1 cellular context compared by ENCODE assay signal in the genomic region with DNA sequence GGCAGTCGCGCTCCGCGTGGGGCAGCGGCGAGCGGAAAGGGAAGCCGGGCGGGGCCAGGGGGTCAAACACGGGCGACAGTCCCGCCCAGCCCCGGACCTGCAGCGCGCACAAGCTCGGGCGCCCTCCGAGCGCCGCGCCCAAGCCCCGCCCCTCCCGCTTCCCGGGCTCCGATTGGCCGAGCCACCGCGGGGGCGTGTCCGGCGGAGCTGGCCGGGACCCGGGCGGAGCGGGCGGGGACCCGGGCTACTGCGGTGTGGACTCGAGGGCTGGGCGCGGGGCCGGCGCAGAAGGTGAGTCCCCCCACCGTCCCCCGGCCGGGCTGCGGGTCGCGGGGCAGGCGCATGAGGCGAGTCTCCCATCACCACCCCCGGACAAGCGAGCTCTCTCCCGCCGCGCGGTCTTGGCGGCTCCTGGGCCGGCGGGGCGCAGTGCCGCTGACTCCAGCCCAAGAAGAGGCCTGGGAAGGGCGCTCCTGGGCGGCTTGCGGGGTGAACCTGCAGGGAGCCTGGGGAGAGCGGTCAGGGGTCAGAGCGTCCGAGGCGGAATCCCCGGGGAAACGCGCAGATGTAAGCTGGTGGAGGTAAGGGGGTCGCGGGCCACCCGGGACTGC.
A peak's percentile ranks its signal among the peaks of the same experiment; 100 is the strongest.
TF ChIP-seq lines count a peak whose summit lies in the region.

A gene with protein sequence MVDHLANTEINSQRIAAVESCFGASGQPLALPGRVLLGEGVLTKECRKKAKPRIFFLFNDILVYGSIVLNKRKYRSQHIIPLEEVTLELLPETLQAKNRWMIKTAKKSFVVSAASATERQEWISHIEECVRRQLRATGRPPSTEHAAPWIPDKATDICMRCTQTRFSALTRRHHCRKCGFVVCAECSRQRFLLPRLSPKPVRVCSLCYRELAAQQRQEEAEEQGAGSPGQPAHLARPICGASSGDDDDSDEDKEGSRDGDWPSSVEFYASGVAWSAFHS (plus strand): TSS at position 247 of the 611 bp plus-strand sequence. CDS start 8,379 bp downstream, outside the sequence.

TF ChIP-seq in HepG2, 621 proteins besides CTCF, POLR2A, EP300 and RAD21 (continued from another document and continues in another):
- no peak for TF ChIP-seq NR2F6 (IDR thresholded peaks at IDR 0.05)
- peak; percentile 50; the same call in 1 of the 2 replicates for TF ChIP-seq NR2F6 (CRISPR knock-in tag; IDR thresholded peaks at IDR 0.05)
- TF ChIP-seq SRSF9 (IDR thresholded peaks at IDR 0.05; ENCODE audit: borderline replicate concordance, insufficient read depth, low read depth, low read length, poor library complexity, severe bottlenecking): no peak
- TF ChIP-seq, protein P1, sequence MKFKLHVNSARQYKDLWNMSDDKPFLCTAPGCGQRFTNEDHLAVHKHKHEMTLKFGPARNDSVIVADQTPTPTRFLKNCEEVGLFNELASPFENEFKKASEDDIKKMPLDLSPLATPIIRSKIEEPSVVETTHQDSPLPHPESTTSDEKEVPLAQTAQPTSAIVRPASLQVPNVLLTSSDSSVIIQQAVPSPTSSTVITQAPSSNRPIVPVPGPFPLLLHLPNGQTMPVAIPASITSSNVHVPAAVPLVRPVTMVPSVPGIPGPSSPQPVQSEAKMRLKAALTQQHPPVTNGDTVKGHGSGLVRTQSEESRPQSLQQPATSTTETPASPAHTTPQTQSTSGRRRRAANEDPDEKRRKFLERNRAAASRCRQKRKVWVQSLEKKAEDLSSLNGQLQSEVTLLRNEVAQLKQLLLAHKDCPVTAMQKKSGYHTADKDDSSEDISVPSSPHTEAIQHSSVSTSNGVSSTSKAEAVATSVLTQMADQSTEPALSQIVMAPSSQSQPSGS (CRISPR knock-in tag; IDR thresholded peaks at IDR 0.05): no peak
- TF ChIP-seq RAD51 (IDR thresholded peaks at IDR 0.05; ENCODE audit: borderline replicate concordance): no peak
- no peak for TF ChIP-seq GATAD1 (CRISPR knock-in tag; IDR thresholded peaks at IDR 0.05)
- TF ChIP-seq, protein P2, sequence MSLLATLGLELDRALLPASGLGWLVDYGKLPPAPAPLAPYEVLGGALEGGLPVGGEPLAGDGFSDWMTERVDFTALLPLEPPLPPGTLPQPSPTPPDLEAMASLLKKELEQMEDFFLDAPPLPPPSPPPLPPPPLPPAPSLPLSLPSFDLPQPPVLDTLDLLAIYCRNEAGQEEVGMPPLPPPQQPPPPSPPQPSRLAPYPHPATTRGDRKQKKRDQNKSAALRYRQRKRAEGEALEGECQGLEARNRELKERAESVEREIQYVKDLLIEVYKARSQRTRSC (CRISPR knock-in tag; IDR thresholded peaks at IDR 0.05; ENCODE audit: low read depth): no peak
- peak; percentile 71 for TF ChIP-seq HDAC1 (CRISPR knock-in tag; IDR thresholded peaks at IDR 0.05)
- peak; percentile 73; the same call in 1 of the 2 replicates for TF ChIP-seq SAFB2 (CRISPR knock-in tag; IDR thresholded peaks at IDR 0.05; ENCODE audit: borderline replicate concordance, low read depth)
- TF ChIP-seq HNRNPLL (IDR thresholded peaks at IDR 0.05; ENCODE audit: low read depth, low read length, poor library complexity, severe bottlenecking): peak; percentile 59
- TF ChIP-seq, protein P3, sequence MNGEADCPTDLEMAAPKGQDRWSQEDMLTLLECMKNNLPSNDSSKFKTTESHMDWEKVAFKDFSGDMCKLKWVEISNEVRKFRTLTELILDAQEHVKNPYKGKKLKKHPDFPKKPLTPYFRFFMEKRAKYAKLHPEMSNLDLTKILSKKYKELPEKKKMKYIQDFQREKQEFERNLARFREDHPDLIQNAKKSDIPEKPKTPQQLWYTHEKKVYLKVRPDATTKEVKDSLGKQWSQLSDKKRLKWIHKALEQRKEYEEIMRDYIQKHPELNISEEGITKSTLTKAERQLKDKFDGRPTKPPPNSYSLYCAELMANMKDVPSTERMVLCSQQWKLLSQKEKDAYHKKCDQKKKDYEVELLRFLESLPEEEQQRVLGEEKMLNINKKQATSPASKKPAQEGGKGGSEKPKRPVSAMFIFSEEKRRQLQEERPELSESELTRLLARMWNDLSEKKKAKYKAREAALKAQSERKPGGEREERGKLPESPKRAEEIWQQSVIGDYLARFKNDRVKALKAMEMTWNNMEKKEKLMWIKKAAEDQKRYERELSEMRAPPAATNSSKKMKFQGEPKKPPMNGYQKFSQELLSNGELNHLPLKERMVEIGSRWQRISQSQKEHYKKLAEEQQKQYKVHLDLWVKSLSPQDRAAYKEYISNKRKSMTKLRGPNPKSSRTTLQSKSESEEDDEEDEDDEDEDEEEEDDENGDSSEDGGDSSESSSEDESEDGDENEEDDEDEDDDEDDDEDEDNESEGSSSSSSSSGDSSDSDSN (CRISPR knock-in tag; IDR thresholded peaks at IDR 0.05): peak; percentile 70
- peak; percentile 42; the same call in 1 of the 2 replicates for TF ChIP-seq TAF1 (CRISPR knock-in tag; IDR thresholded peaks at IDR 0.05)
- no peak for TF ChIP-seq MTA3 (CRISPR knock-in tag; IDR thresholded peaks at IDR 0.05)
- 0 out of 2 replicates have a peak, but pooled peaks have one; percentile 37 for TF ChIP-seq ZNF343 (CRISPR knock-in tag; IDR thresholded peaks at IDR 0.05)
- no peak for TF ChIP-seq MIER3 (CRISPR knock-in tag; IDR thresholded peaks at IDR 0.05; ENCODE audit: borderline replicate concordance)
- TF ChIP-seq, protein P4, sequence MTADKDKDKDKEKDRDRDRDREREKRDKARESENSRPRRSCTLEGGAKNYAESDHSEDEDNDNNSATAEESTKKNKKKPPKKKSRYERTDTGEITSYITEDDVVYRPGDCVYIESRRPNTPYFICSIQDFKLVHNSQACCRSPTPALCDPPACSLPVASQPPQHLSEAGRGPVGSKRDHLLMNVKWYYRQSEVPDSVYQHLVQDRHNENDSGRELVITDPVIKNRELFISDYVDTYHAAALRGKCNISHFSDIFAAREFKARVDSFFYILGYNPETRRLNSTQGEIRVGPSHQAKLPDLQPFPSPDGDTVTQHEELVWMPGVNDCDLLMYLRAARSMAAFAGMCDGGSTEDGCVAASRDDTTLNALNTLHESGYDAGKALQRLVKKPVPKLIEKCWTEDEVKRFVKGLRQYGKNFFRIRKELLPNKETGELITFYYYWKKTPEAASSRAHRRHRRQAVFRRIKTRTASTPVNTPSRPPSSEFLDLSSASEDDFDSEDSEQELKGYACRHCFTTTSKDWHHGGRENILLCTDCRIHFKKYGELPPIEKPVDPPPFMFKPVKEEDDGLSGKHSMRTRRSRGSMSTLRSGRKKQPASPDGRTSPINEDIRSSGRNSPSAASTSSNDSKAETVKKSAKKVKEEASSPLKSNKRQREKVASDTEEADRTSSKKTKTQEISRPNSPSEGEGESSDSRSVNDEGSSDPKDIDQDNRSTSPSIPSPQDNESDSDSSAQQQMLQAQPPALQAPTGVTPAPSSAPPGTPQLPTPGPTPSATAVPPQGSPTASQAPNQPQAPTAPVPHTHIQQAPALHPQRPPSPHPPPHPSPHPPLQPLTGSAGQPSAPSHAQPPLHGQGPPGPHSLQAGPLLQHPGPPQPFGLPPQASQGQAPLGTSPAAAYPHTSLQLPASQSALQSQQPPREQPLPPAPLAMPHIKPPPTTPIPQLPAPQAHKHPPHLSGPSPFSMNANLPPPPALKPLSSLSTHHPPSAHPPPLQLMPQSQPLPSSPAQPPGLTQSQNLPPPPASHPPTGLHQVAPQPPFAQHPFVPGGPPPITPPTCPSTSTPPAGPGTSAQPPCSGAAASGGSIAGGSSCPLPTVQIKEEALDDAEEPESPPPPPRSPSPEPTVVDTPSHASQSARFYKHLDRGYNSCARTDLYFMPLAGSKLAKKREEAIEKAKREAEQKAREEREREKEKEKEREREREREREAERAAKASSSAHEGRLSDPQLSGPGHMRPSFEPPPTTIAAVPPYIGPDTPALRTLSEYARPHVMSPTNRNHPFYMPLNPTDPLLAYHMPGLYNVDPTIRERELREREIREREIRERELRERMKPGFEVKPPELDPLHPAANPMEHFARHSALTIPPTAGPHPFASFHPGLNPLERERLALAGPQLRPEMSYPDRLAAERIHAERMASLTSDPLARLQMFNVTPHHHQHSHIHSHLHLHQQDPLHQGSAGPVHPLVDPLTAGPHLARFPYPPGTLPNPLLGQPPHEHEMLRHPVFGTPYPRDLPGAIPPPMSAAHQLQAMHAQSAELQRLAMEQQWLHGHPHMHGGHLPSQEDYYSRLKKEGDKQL (CRISPR knock-in tag; IDR thresholded peaks at IDR 0.05; ENCODE audit: low read depth): no peak
- TF ChIP-seq, protein P5, sequence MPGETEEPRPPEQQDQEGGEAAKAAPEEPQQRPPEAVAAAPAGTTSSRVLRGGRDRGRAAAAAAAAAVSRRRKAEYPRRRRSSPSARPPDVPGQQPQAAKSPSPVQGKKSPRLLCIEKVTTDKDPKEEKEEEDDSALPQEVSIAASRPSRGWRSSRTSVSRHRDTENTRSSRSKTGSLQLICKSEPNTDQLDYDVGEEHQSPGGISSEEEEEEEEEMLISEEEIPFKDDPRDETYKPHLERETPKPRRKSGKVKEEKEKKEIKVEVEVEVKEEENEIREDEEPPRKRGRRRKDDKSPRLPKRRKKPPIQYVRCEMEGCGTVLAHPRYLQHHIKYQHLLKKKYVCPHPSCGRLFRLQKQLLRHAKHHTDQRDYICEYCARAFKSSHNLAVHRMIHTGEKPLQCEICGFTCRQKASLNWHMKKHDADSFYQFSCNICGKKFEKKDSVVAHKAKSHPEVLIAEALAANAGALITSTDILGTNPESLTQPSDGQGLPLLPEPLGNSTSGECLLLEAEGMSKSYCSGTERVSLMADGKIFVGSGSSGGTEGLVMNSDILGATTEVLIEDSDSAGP (CRISPR knock-in tag; IDR thresholded peaks at IDR 0.05; ENCODE audit: borderline replicate concordance): peak; percentile 19; the same call in 1 of the 2 replicates
- TF ChIP-seq GABPB1 (CRISPR knock-in tag; IDR thresholded peaks at IDR 0.05): peak; percentile 65; the same call in 1 of the 2 replicates
- peak; percentile 57 for TF ChIP-seq NFYC (CRISPR knock-in tag; IDR thresholded peaks at IDR 0.05)
- TF ChIP-seq ZIK1 (CRISPR knock-in tag; IDR thresholded peaks at IDR 0.05; ENCODE audit: borderline replicate concordance, low read depth): peak; percentile 74
- TF ChIP-seq HOXA3 (CRISPR knock-in tag; IDR thresholded peaks at IDR 0.05): peak; percentile 12; the same call in 1 of the 2 replicates
- TF ChIP-seq, protein P6, sequence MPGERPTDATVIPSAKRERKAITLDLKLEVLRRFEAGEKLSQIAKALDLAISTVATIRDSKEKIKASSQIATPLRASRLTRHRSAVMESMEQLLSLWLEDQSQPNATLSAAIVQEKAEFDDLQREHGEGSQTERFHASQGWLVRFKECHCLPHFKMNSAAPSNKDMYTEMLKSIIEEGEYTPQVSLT (CRISPR knock-in tag; IDR thresholded peaks at IDR 0.05; ENCODE audit: borderline replicate concordance, low read depth): no peak
- no peak for TF ChIP-seq ZNF615 (CRISPR knock-in tag; IDR thresholded peaks at IDR 0.05; ENCODE audit: borderline replicate concordance)
- peak; percentile 68 for TF ChIP-seq PHF8 (CRISPR knock-in tag; IDR thresholded peaks at IDR 0.05)
- TF ChIP-seq KDM5B (CRISPR knock-in tag; IDR thresholded peaks at IDR 0.05; ENCODE audit: borderline replicate concordance): peak; percentile 31; the same call in 1 of the 2 replicates
- peak; percentile 71; the same call in 1 of the 2 replicates for TF ChIP-seq ZMAT3 (CRISPR knock-in tag; conservative IDR thresholded peaks at IDR 0.05)
- peak; percentile 31 for TF ChIP-seq RBM39 (IDR thresholded peaks at IDR 0.05; ENCODE audit: low read depth, low read length, poor library complexity, severe bottlenecking)
- TF ChIP-seq, protein P7, sequence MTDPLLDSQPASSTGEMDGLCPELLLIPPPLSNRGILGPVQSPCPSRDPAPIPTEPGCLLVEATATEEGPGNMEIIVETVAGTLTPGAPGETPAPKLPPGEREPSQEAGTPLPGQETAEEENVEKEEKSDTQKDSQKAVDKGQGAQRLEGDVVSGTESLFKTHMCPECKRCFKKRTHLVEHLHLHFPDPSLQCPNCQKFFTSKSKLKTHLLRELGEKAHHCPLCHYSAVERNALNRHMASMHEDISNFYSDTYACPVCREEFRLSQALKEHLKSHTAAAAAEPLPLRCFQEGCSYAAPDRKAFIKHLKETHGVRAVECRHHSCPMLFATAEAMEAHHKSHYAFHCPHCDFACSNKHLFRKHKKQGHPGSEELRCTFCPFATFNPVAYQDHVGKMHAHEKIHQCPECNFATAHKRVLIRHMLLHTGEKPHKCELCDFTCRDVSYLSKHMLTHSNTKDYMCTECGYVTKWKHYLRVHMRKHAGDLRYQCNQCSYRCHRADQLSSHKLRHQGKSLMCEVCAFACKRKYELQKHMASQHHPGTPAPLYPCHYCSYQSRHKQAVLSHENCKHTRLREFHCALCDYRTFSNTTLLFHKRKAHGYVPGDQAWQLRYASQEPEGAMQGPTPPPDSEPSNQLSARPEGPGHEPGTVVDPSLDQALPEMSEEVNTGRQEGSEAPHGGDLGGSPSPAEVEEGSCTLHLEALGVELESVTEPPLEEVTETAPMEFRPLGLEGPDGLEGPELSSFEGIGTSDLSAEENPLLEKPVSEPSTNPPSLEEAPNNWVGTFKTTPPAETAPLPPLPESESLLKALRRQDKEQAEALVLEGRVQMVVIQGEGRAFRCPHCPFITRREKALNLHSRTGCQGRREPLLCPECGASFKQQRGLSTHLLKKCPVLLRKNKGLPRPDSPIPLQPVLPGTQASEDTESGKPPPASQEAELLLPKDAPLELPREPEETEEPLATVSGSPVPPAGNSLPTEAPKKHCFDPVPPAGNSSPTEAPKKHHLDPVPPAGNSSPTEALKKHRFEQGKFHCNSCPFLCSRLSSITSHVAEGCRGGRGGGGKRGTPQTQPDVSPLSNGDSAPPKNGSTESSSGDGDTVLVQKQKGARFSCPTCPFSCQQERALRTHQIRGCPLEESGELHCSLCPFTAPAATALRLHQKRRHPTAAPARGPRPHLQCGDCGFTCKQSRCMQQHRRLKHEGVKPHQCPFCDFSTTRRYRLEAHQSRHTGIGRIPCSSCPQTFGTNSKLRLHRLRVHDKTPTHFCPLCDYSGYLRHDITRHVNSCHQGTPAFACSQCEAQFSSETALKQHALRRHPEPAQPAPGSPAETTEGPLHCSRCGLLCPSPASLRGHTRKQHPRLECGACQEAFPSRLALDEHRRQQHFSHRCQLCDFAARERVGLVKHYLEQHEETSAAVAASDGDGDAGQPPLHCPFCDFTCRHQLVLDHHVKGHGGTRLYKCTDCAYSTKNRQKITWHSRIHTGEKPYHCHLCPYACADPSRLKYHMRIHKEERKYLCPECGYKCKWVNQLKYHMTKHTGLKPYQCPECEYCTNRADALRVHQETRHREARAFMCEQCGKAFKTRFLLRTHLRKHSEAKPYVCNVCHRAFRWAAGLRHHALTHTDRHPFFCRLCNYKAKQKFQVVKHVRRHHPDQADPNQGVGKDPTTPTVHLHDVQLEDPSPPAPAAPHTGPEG (CRISPR knock-in tag; IDR thresholded peaks at IDR 0.05): peak; percentile 65; the same call in 1 of the 2 replicates
- TF ChIP-seq SMARCE1 (IDR thresholded peaks at IDR 0.05; ENCODE audit: borderline replicate concordance): no peak
- peak; percentile 14 for TF ChIP-seq XRCC5 (optimal IDR thresholded peaks at IDR 0.05; ENCODE audit: low read length)
- TF ChIP-seq ARNT (IDR thresholded peaks at IDR 0.05): no peak
- 0 out of 2 replicates have a peak, but pooled peaks have one; percentile 4 for TF ChIP-seq ZNF768 (CRISPR knock-in tag; IDR thresholded peaks at IDR 0.05)
- no peak for TF ChIP-seq ZNF761 (CRISPR knock-in tag; conservative IDR thresholded peaks at IDR 0.05)
- TF ChIP-seq BRCA1 (CRISPR knock-in tag; IDR thresholded peaks at IDR 0.05): no peak
- no peak for TF ChIP-seq HHEX (CRISPR knock-in tag; IDR thresholded peaks at IDR 0.05)
- TF ChIP-seq, protein P8, sequence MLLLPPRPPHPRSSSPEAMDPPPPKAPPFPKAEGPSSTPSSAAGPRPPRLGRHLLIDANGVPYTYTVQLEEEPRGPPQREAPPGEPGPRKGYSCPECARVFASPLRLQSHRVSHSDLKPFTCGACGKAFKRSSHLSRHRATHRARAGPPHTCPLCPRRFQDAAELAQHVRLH (CRISPR knock-in tag; IDR thresholded peaks at IDR 0.05; ENCODE audit: borderline replicate concordance, low read depth): peak; percentile 5; the same call in 1 of the 2 replicates
- TF ChIP-seq HES4 (CRISPR knock-in tag; IDR thresholded peaks at IDR 0.05; ENCODE audit: borderline replicate concordance): 0 out of 2 replicates have a peak, but pooled peaks have one; percentile 19
- 0 out of 2 replicates have a peak, but pooled peaks have one; percentile 4 for TF ChIP-seq KDM3A (CRISPR knock-in tag; IDR thresholded peaks at IDR 0.05; ENCODE audit: low read depth)
- TF ChIP-seq ZNF451 (CRISPR knock-in tag; IDR thresholded peaks at IDR 0.05): no peak
